16 cellular contexts compared by ENCODE assay signal in the genomic region with DNA sequence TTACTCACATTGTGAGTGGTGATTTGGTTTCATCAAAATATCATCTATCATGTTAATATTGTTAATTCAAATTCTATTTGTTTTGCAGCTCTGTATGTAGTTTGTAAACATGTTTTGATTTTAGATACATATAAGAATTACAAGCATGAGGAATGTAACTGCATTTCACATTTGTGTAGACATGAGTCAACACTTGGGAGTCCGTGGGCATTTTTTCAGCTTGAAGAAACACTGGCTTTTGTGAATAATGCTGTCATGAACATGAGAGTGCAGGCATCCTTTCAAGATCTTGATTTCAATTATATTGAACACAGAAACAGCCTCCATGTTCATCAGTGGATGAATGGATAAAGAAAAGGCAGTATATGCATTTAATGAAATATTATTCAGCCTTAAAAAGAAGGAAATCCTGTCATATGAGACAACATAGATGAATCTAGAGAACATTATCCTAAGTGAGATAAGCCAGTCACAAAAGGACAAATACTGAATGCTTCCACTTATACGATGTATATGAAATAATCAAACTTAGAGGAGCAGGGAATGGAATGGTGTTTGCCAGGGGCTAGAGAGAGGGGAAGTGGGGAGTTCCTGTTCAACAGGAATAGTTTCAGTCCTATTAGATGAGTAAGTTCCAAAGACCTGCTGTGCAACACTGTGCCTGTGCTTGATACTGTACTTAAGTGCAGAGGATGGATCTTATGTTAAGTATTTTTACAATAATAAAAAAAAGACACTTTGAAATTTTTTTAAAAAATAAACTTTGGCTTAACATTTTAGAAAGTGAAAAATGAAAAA.
"Had no signal": no experiment of that assay in that cellular context is flagged by ENCODE, and none has a peak within 500 bp of the region (broad histone marks: within the 10 kb centered on the region; RNA-seq: fewer than 3 reads in every experiment).

No MANE protein-coding gene starts in this region.

- H3K9me3 Mint-ChIP-seq: activated CD4-positive, alpha-beta memory T cell treated with anti-CD3 and anti-CD28 coated beads, Interleukin-2, amount 10 ng/mL, durations not matched to agents 7 days and 5 days had no signal

- H3K27me3 Mint-ChIP-seq: activated CD4-positive, alpha-beta memory T cell treated with anti-CD3 and anti-CD28 coated beads, Interleukin-2, amount 10 ng/mL, durations not matched to agents 7 days and 5 days; dendritic cell treated with granulocyte-macrophage colony-stimulating factor and Interleukin-4, amounts not matched to agents 40 ng/mL and 50 ng/mL, for 4 days; effector memory CD8-positive, alpha-beta T cell had no signal

- FAIRE-seq: pancreas had no signal

- H3K4me3 ChIP-seq: mucosa of descending colon, pancreas, sigmoid colon, vagina had no signal

- H3K27me3 ChIP-seq: pancreas, sigmoid colon, vagina had no signal

- H3K27ac ChIP-seq: pancreas, sigmoid colon, vagina had no signal

- H3K4me3 Mint-ChIP-seq: activated CD4-positive, alpha-beta memory T cell treated with anti-CD3 and anti-CD28 coated beads, Interleukin-2, amount 10 ng/mL, durations not matched to agents 7 days and 5 days; activated T-cell treated with anti-CD3 and anti-CD28 coated beads, Interleukin-2, amount 50 U/mL, for 4 hours; dendritic cell treated with granulocyte-macrophage colony-stimulating factor and Interleukin-4, amounts not matched to agents 40 ng/mL and 50 ng/mL, for 4 days; effector memory CD8-positive, alpha-beta T cell; naive thymus-derived CD4-positive, alpha-beta T cell; stimulated activated effector memory CD8-positive, alpha-beta T cell treated with anti-CD3 and anti-CD28 coated beads, Interleukin-12 subunit alpha, Interleukin-12 subunit beta, amount 100 ng/mL, for 72 hours had no signal

- H3K4me1 Mint-ChIP-seq: activated CD4-positive, alpha-beta memory T cell treated with anti-CD3 and anti-CD28 coated beads, Interleukin-2, amount 10 ng/mL, durations not matched to agents 7 days and 5 days; naive thymus-derived CD4-positive, alpha-beta T cell; stimulated activated effector memory CD8-positive, alpha-beta T cell treated with anti-CD3 and anti-CD28 coated beads, Interleukin-12 subunit alpha, Interleukin-12 subunit beta, amount 100 ng/mL, for 72 hours had no signal

- H3K27ac Mint-ChIP-seq: activated CD4-positive, alpha-beta memory T cell treated with anti-CD3 and anti-CD28 coated beads, Interleukin-2, amount 10 ng/mL, durations not matched to agents 7 days and 5 days; activated naive CD4-positive, alpha-beta T cell treated with anti-CD3 and anti-CD28 coated beads, Interleukin-2, amount 50 U/mL, for 72 hours; dendritic cell treated with granulocyte-macrophage colony-stimulating factor and Interleukin-4, amounts not matched to agents 40 ng/mL and 50 ng/mL, for 4 days; effector memory CD8-positive, alpha-beta T cell; naive thymus-derived CD4-positive, alpha-beta T cell; stimulated activated effector memory CD8-positive, alpha-beta T cell treated with anti-CD3 and anti-CD28 coated beads, Interleukin-12 subunit alpha, Interleukin-12 subunit beta, amount 100 ng/mL, for 72 hours had no signal

- H3K36me3 ChIP-seq: pancreas, sigmoid colon, vagina had no signal

- DNase-seq: activated CD4-positive, alpha-beta memory T cell treated with anti-CD3 and anti-CD28 coated beads, Interleukin-2, amount 10 ng/mL, durations not matched to agents 7 days and 5 days; activated gamma-delta T cell; activated T-cell treated with anti-CD3 and anti-CD28 coated beads, Interleukin-2, amount 50 U/mL, for 4 hours; amniotic stem cell; effector memory CD8-positive, alpha-beta T cell; glutamatergic neuron; hypothalamus; mucosa of descending colon; naive thymus-derived CD4-positive, alpha-beta T cell; pancreas; sigmoid colon; stimulated activated CD4-positive, alpha-beta T cell treated with anti-CD3 and anti-CD28 coated beads, Interleukin-12 subunit alpha, Interleukin-12 subunit beta, amount 100 ng/mL, for 4 hours had no signal

- H3K4me1 ChIP-seq: pancreas, sigmoid colon, vagina had no signal

- H3K36me3 Mint-ChIP-seq: activated naive CD4-positive, alpha-beta T cell treated with anti-CD3 and anti-CD28 coated beads, Interleukin-2, amount 50 U/mL, for 72 hours; naive thymus-derived CD4-positive, alpha-beta T cell; stimulated activated effector memory CD8-positive, alpha-beta T cell treated with anti-CD3 and anti-CD28 coated beads, Interleukin-12 subunit alpha, Interleukin-12 subunit beta, amount 100 ng/mL, for 72 hours had no signal

- H3K9me3 ChIP-seq: mucosa of descending colon, pancreas, sigmoid colon, vagina had no signal
